1 cellular context compared by ENCODE assay signal in the genomic region with DNA sequence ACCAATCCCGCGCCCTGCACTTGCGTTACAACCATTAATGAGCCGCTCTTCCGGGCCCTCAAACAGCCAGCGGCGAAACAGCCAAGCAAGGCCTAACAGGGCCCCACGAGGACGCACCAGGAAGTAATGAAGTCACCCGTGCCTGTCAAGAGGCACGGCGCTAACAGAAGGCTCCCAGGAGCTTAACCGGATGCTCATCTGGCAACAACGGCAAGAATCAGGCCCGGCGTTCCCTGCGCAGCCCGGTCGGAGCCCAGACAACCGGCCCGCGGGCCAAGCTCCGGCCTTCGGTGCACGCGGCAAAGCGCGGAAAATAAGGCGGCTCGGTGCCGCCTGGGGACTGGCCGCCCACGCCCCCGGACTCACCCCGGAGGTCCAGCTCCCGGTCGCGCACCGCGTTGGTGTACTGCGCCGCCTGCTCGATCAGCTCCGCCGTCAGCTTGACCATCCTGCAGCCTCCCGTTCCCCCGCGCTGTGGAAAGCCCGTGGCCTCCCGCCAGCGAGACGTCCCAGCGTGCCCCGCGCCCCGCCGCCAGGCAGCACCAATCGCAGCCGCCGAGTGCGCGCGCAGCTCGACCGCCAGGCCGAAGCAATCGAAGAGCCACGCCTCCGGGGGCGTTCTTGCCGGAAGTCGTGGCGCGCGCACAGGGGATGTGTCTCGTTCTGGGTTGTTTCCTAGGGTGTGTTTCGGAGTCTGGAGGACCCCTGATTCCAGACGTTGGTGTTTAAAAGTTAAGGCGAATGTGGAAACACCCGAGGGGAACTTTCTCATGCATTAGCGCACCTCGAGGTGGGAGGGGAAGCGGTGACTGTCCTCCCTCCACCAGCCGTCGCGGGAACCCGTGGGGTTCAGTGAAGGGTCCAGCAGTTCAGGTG.
TF ChIP-seq lines count a peak whose summit lies in the region.

A gene (minus strand): TSS at position 518 of the 876 bp plus-strand sequence. CDS start 70 bp downstream, at position 448.

TF ChIP-seq in K562, 482 proteins besides CTCF, POLR2A, EP300 and RAD21 (continued from another document and continues in another):
- TF ChIP-seq, protein P1, sequence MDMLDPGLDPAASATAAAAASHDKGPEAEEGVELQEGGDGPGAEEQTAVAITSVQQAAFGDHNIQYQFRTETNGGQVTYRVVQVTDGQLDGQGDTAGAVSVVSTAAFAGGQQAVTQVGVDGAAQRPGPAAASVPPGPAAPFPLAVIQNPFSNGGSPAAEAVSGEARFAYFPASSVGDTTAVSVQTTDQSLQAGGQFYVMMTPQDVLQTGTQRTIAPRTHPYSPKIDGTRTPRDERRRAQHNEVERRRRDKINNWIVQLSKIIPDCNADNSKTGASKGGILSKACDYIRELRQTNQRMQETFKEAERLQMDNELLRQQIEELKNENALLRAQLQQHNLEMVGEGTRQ (CRISPR knock-in tag; IDR thresholded peaks at IDR 0.05): no peak
- TF ChIP-seq PTTG1 (tag; IDR thresholded peaks at IDR 0.05; ENCODE audit: low read depth) (no peak), HDAC8 (tag; IDR thresholded peaks at IDR 0.05) (no peak), ZNF184 (CRISPR knock-in tag; IDR thresholded peaks at IDR 0.05) (no peak), PHTF2 (CRISPR knock-in tag; IDR thresholded peaks at IDR 0.05) (no peak), RHOXF2B (CRISPR knock-in tag; conservative IDR thresholded peaks at IDR 0.05) (no peak), FOXK1 (CRISPR knock-in tag; IDR thresholded peaks at IDR 0.05; ENCODE audit: borderline replicate concordance) (no peak), DDX20 (tag; IDR thresholded peaks at IDR 0.05; ENCODE audit: low read depth) (no peak), POLR2G (IDR thresholded peaks at IDR 0.05; ENCODE audit: low read depth, low read length) (peak; percentile 98), TAL1 (IDR thresholded peaks at IDR 0.05) (no peak), BMI1 (IDR thresholded peaks at IDR 0.05; ENCODE audit: low read length) (no peak), ZNF384 (IDR thresholded peaks at IDR 0.05; ENCODE audit: low read depth, low read length) (0 out of 2 replicates have a peak, but pooled peaks have one; percentile 23), RBM22 (IDR thresholded peaks at IDR 0.05; ENCODE audit: low read depth, low read length, poor library complexity, severe bottlenecking) (no peak), FOXA3 (CRISPR knock-in tag; conservative IDR thresholded peaks at IDR 0.05 in 1 of 2, IDR thresholded peaks at IDR 0.05 in 1 of 2) (peak in 1 of 2 experiments; percentile 77; a peak in 2 of 4 replicates), SRSF3 (IDR thresholded peaks at IDR 0.05; ENCODE audit: insufficient read depth, low read length) (no peak), ATF1 (CRISPR knock-in tag; IDR thresholded peaks at IDR 0.05) (no peak), ATF1 (tag; IDR thresholded peaks at IDR 0.05) (peak; percentile 78), ZFP1 (CRISPR knock-in tag; IDR thresholded peaks at IDR 0.05) (no peak), ZNF3 (CRISPR knock-in tag; IDR thresholded peaks at IDR 0.05) (no peak), POLR2H (tag; IDR thresholded peaks at IDR 0.05; ENCODE audit: low read depth) (peak; percentile 74), SP1 (CRISPR knock-in tag; IDR thresholded peaks at IDR 0.05) (peak; percentile 93), ZNF830 (CRISPR knock-in tag; IDR thresholded peaks at IDR 0.05) (0 out of 2 replicates have a peak, but pooled peaks have one; percentile 52), KHSRP (IDR thresholded peaks at IDR 0.05) (no peak), MTA2 (IDR thresholded peaks at IDR 0.05; ENCODE audit: low read depth) (no peak), SRSF1 (IDR thresholded peaks at IDR 0.05; ENCODE audit: low read depth, low read length) (no peak), RAD51 (IDR thresholded peaks at IDR 0.05; ENCODE audit: borderline replicate concordance, low read depth) (peak; percentile 46; the same call in 1 of the 2 replicates), SMARCA4 (IDR thresholded peaks at IDR 0.05) (no peak), KAT7 (CRISPR knock-in tag; IDR thresholded peaks at IDR 0.05; ENCODE audit: borderline replicate concordance) (peak; percentile 70; the same call in 1 of the 2 replicates), TBP (optimal IDR thresholded peaks at IDR 0.05; ENCODE audit: low read depth, low read length) (peak; percentile 77), GTF2E2 (tag; IDR thresholded peaks at IDR 0.05) (peak; percentile 80), ARID1B (IDR thresholded peaks at IDR 0.05) (peak; percentile 34), EWSR1 (IDR thresholded peaks at IDR 0.05; ENCODE audit: borderline replicate concordance, low read depth, partially characterized antibody) (no peak), ZNF561 (CRISPR knock-in tag; conservative IDR thresholded peaks at IDR 0.05) (no peak), JUN (IDR thresholded peaks at IDR 0.05; ENCODE audit: borderline replicate concordance, low read depth, low read length) (peak; percentile 49; the same call in 1 of the 2 replicates), JUN (CRISPR knock-in tag; IDR thresholded peaks at IDR 0.05; ENCODE audit: borderline replicate concordance) (0 out of 2 replicates have a peak, but pooled peaks have one; percentile 76)
- TF ChIP-seq, protein P2, sequence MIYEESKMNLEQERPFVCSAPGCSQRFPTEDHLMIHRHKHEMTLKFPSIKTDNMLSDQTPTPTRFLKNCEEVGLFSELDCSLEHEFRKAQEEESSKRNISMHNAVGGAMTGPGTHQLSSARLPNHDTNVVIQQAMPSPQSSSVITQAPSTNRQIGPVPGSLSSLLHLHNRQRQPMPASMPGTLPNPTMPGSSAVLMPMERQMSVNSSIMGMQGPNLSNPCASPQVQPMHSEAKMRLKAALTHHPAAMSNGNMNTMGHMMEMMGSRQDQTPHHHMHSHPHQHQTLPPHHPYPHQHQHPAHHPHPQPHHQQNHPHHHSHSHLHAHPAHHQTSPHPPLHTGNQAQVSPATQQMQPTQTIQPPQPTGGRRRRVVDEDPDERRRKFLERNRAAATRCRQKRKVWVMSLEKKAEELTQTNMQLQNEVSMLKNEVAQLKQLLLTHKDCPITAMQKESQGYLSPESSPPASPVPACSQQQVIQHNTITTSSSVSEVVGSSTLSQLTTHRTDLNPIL (CRISPR knock-in tag; IDR thresholded peaks at IDR 0.05): no peak
- TF ChIP-seq, protein P3, sequence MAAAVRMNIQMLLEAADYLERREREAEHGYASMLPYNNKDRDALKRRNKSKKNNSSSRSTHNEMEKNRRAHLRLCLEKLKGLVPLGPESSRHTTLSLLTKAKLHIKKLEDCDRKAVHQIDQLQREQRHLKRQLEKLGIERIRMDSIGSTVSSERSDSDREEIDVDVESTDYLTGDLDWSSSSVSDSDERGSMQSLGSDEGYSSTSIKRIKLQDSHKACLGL (CRISPR knock-in tag; IDR thresholded peaks at IDR 0.05; ENCODE audit: borderline replicate concordance, poor library complexity, severe bottlenecking): no peak
- TF ChIP-seq, protein P4, sequence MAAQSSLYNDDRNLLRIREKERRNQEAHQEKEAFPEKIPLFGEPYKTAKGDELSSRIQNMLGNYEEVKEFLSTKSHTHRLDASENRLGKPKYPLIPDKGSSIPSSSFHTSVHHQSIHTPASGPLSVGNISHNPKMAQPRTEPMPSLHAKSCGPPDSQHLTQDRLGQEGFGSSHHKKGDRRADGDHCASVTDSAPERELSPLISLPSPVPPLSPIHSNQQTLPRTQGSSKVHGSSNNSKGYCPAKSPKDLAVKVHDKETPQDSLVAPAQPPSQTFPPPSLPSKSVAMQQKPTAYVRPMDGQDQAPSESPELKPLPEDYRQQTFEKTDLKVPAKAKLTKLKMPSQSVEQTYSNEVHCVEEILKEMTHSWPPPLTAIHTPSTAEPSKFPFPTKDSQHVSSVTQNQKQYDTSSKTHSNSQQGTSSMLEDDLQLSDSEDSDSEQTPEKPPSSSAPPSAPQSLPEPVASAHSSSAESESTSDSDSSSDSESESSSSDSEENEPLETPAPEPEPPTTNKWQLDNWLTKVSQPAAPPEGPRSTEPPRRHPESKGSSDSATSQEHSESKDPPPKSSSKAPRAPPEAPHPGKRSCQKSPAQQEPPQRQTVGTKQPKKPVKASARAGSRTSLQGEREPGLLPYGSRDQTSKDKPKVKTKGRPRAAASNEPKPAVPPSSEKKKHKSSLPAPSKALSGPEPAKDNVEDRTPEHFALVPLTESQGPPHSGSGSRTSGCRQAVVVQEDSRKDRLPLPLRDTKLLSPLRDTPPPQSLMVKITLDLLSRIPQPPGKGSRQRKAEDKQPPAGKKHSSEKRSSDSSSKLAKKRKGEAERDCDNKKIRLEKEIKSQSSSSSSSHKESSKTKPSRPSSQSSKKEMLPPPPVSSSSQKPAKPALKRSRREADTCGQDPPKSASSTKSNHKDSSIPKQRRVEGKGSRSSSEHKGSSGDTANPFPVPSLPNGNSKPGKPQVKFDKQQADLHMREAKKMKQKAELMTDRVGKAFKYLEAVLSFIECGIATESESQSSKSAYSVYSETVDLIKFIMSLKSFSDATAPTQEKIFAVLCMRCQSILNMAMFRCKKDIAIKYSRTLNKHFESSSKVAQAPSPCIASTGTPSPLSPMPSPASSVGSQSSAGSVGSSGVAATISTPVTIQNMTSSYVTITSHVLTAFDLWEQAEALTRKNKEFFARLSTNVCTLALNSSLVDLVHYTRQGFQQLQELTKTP (IDR thresholded peaks at IDR 0.05; ENCODE audit: low read depth in 1 of 2, partially characterized antibody in 2 of 2): peak in 1 of 2 experiments; percentile 60
- TF ChIP-seq, protein P5, sequence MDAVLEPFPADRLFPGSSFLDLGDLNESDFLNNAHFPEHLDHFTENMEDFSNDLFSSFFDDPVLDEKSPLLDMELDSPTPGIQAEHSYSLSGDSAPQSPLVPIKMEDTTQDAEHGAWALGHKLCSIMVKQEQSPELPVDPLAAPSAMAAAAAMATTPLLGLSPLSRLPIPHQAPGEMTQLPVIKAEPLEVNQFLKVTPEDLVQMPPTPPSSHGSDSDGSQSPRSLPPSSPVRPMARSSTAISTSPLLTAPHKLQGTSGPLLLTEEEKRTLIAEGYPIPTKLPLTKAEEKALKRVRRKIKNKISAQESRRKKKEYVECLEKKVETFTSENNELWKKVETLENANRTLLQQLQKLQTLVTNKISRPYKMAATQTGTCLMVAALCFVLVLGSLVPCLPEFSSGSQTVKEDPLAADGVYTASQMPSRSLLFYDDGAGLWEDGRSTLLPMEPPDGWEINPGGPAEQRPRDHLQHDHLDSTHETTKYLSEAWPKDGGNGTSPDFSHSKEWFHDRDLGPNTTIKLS (IDR thresholded peaks at IDR 0.05; ENCODE audit: borderline replicate concordance, low read depth): peak; percentile 77
- TF ChIP-seq, protein P6, sequence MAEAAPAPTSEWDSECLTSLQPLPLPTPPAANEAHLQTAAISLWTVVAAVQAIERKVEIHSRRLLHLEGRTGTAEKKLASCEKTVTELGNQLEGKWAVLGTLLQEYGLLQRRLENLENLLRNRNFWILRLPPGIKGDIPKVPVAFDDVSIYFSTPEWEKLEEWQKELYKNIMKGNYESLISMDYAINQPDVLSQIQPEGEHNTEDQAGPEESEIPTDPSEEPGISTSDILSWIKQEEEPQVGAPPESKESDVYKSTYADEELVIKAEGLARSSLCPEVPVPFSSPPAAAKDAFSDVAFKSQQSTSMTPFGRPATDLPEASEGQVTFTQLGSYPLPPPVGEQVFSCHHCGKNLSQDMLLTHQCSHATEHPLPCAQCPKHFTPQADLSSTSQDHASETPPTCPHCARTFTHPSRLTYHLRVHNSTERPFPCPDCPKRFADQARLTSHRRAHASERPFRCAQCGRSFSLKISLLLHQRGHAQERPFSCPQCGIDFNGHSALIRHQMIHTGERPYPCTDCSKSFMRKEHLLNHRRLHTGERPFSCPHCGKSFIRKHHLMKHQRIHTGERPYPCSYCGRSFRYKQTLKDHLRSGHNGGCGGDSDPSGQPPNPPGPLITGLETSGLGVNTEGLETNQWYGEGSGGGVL (CRISPR knock-in tag; IDR thresholded peaks at IDR 0.05): no peak
- TF ChIP-seq, protein P7, sequence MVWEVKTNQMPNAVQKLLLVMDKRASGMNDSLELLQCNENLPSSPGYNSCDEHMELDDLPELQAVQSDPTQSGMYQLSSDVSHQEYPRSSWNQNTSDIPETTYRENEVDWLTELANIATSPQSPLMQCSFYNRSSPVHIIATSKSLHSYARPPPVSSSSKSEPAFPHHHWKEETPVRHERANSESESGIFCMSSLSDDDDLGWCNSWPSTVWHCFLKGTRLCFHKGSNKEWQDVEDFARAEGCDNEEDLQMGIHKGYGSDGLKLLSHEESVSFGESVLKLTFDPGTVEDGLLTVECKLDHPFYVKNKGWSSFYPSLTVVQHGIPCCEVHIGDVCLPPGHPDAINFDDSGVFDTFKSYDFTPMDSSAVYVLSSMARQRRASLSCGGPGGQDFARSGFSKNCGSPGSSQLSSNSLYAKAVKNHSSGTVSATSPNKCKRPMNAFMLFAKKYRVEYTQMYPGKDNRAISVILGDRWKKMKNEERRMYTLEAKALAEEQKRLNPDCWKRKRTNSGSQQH (CRISPR knock-in tag; IDR thresholded peaks at IDR 0.05): no peak
- TF ChIP-seq, protein P8, sequence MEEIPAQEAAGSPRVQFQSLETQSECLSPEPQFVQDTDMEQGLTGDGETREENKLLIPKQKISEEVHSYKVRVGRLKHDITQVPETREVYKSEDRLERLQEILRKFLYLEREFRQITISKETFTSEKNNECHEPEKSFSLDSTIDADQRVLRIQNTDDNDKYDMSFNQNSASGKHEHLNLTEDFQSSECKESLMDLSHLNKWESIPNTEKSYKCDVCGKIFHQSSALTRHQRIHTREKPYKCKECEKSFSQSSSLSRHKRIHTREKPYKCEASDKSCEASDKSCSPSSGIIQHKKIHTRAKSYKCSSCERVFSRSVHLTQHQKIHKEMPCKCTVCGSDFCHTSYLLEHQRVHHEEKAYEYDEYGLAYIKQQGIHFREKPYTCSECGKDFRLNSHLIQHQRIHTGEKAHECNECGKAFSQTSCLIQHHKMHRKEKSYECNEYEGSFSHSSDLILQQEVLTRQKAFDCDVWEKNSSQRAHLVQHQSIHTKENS (CRISPR knock-in tag; IDR thresholded peaks at IDR 0.05): no peak
- TF ChIP-seq, protein P9, sequence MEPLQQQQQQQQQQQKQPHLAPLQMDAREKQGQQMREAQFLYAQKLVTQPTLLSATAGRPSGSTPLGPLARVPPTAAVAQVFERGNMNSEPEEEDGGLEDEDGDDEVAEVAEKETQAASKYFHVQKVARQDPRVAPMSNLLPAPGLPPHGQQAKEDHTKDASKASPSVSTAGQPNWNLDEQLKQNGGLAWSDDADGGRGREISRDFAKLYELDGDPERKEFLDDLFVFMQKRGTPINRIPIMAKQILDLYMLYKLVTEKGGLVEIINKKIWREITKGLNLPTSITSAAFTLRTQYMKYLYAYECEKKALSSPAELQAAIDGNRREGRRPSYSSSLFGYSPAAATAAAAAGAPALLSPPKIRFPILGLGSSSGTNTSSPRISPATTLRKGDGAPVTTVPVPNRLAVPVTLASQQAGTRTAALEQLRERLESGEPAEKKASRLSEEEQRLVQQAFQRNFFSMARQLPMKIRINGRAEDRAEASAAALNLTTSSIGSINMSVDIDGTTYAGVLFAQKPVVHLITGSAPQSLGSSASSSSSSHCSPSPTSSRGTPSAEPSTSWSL (CRISPR knock-in tag; IDR thresholded peaks at IDR 0.05; ENCODE audit: borderline replicate concordance): no peak
- TF ChIP-seq, protein P10, sequence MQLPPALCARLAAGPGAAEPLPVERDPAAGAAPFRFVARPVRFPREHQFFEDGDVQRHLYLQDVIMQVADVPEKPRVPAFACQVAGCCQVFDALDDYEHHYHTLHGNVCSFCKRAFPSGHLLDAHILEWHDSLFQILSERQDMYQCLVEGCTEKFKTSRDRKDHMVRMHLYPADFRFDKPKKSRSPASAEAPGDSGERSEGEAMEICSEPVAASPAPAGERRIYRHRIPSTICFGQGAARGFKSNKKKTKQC (CRISPR knock-in tag; IDR thresholded peaks at IDR 0.05): peak; percentile 83
- TF ChIP-seq, protein P11, sequence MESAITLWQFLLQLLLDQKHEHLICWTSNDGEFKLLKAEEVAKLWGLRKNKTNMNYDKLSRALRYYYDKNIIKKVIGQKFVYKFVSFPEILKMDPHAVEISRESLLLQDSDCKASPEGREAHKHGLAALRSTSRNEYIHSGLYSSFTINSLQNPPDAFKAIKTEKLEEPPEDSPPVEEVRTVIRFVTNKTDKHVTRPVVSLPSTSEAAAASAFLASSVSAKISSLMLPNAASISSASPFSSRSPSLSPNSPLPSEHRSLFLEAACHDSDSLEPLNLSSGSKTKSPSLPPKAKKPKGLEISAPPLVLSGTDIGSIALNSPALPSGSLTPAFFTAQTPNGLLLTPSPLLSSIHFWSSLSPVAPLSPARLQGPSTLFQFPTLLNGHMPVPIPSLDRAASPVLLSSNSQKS (CRISPR knock-in tag; IDR thresholded peaks at IDR 0.05): no peak
